ENCODE assay signal across 17 cellular contexts in genomic region chr16:31513126-31513525, GRCh38. TPM values are rescaled to one million over a fixed set of nuclear protein-coding genes. Genes with fewer than 3 reads are reported as not detected.
DNase-seq lines count a peak whose midpoint lies in the region; ATAC-seq and TF ChIP-seq lines count a peak whose summit lies in the region.
"Had no signal": no experiment of that assay in that cellular context is flagged by ENCODE, and none has a peak within 500 bp of the region (broad histone marks: within the 10 kb centered on the region; RNA-seq: fewer than 3 reads in every experiment).

No MANE protein-coding gene starts in this region.

- no peaks in the 10 kb centered on the region for H3F3A ChIP-seq in GM23338 (replicated peaks; ENCODE audit: low read depth)

- no peaks in the 10 kb centered on the region for H3K9me2 ChIP-seq in GM23338 (ENCODE audit: insufficient read depth)

- H3K4me1 Mint-ChIP-seq in chondrocyte (ENCODE audit: low read depth) = peaks cover 16% of the 10 kb centered on the region
- H3K4me1 Mint-ChIP-seq in GM23338 = peaks cover 26% of the 10 kb centered on the region; the same call in 2 of the 3 replicates

- H3K4me3 Mint-ChIP-seq in chondrocyte (ENCODE audit: unreplicated experiment) (no peak overlapping the region), GM23338 (no peak overlapping the region)
- H3K4me3 Mint-ChIP-seq: endodermal cell; stimulated activated naive CD8-positive, alpha-beta T cell treated with anti-CD3 and anti-CD28 coated beads, Interleukin-15, amount 100 ng/mL, for 72 hours had no signal

- H3K36me3 ChIP-seq in osteoblast (ENCODE audit: insufficient read depth, low read length) (no peaks in the 10 kb centered on the region), GM23338 (ENCODE audit: insufficient read depth) (no peaks in the 10 kb centered on the region; the same call in 1 of the 2 replicates)

- H3K79me2 ChIP-seq in osteoblast (ENCODE audit: insufficient read depth, low read length) (peaks cover 9% of the 10 kb centered on the region), GM23338 (replicated peaks; ENCODE audit: insufficient read depth) (no peaks in the 10 kb centered on the region)

- TF ChIP-seq CTCF in choroid plexus epithelial cell (conservative IDR thresholded peaks at IDR 0.05; ENCODE audit: low read depth, low read length) (no peak), osteoblast (IDR thresholded peaks at IDR 0.05; ENCODE audit: extremely low read depth, low read depth, low read length) (no peak), chondrocyte (IDR thresholded peaks at IDR 0.05) (no peak), GM23338 (conservative IDR thresholded peaks at IDR 0.05; ENCODE audit: low read depth in 2 of 2) (no peak)

- H3K9me3 Mint-ChIP-seq in chondrocyte (ENCODE audit: low read depth) (peaks cover 7% of the 10 kb centered on the region), GM23338 (peaks cover 22% of the 10 kb centered on the region)

- no peak overlapping the region for H2AFZ ChIP-seq in osteoblast (ENCODE audit: low read length)
- no peak overlapping the region for H2AFZ ChIP-seq in GM23338

- H3K27me3 ChIP-seq in osteoblast (ENCODE audit: insufficient read depth, low read length) = no peaks in the 10 kb centered on the region
- no peaks in the 10 kb centered on the region for H3K27me3 ChIP-seq in GM23338 (ENCODE audit: insufficient read depth)

- no peak for ATAC-seq in GM19395 (IDR thresholded peaks at IDR 0.05; ENCODE audit: unreplicated experiment)
- ATAC-seq in GM23338 = no peak
- ATAC-seq: right cardiac atrium; stimulated activated naive CD8-positive, alpha-beta T cell treated with anti-CD3 and anti-CD28 coated beads, Interleukin-15, amount 100 ng/mL, for 72 hours had no signal

- H3K27ac ChIP-seq in osteoblast (ENCODE audit: low read depth, low read length) = no peak overlapping the region
- no peak overlapping the region for H3K27ac ChIP-seq in GM23338 (ENCODE audit: low read depth)
- H3K27ac ChIP-seq: C4-2B had no signal

- H3K9me3 ChIP-seq in osteoblast (ENCODE audit: low read depth, low read length) = no peaks in the 10 kb centered on the region

- DNase-seq in GM04504 (ENCODE audit: low read depth) = peak; percentile 30
- DNase-seq in RPMI8226 = peak; percentile 57
- peak; percentile 55 for DNase-seq in choroid plexus epithelial cell (ENCODE audit: low read depth)
- peak; percentile 83 for DNase-seq in osteoblast (ENCODE audit: insufficient read length, low spot score, missing footprints)
- no peak for DNase-seq in CD1c-positive myeloid dendritic cell (ENCODE audit: extremely low spot score)
- DNase-seq in chondrocyte (ENCODE audit: low spot score) = no peak
- no peak for DNase-seq in GM23338 (ENCODE audit: low spot score)
- DNase-seq: activated CD4-positive, alpha-beta T cell treated with anti-CD3 and anti-CD28 coated beads, Interleukin-2, amount 50 U/mL, for 48 hours; endodermal cell; hippocampal formation; NCI-H2171; right cardiac atrium; stimulated activated naive CD8-positive, alpha-beta T cell treated with anti-CD3 and anti-CD28 coated beads, Interleukin-15, amount 100 ng/mL, for 72 hours had no signal

- H4K20me1 ChIP-seq in osteoblast (ENCODE audit: insufficient read depth, low read length) = no peaks in the 10 kb centered on the region
- no peaks in the 10 kb centered on the region for H4K20me1 ChIP-seq in GM23338 (replicated peaks; ENCODE audit: insufficient read depth)

- H3K4me3 ChIP-seq in choroid plexus epithelial cell (ENCODE audit: low read depth, low read length) (no peak overlapping the region), osteoblast (ENCODE audit: insufficient read depth, low read length) (no peak overlapping the region), GM23338 (no peak overlapping the region)

- H3K4me2 ChIP-seq in osteoblast (ENCODE audit: insufficient read depth, low read length) (peak overlapping the region; percentile 6), GM23338 (no peak overlapping the region)

- H3K27ac Mint-ChIP-seq in chondrocyte (ENCODE audit: unreplicated experiment) = no peak overlapping the region
- no peak overlapping the region for H3K27ac Mint-ChIP-seq in GM23338
- H3K27ac Mint-ChIP-seq: endodermal cell; nephron; stimulated activated naive CD8-positive, alpha-beta T cell treated with anti-CD3 and anti-CD28 coated beads, Interleukin-15, amount 100 ng/mL, for 72 hours had no signal

- H3K27me3 Mint-ChIP-seq in chondrocyte (ENCODE audit: low read depth) (peaks cover 17% of the 10 kb centered on the region), GM23338 (ENCODE audit: insufficient read depth, low read depth, poor library complexity) (peaks cover 2% of the 10 kb centered on the region)
- H3K27me3 Mint-ChIP-seq: stimulated activated naive CD8-positive, alpha-beta T cell treated with anti-CD3 and anti-CD28 coated beads, Interleukin-15, amount 100 ng/mL, for 72 hours had no signal

- H3K36me3 Mint-ChIP-seq in chondrocyte (ENCODE audit: low read depth) (no peaks in the 10 kb centered on the region), GM23338 (ENCODE audit: low read depth) (peaks cover 8% of the 10 kb centered on the region; the same call in 2 of the 3 replicates)
- H3K36me3 Mint-ChIP-seq: brain had no signal

- H3K4me1 ChIP-seq in osteoblast (ENCODE audit: insufficient read depth, low read length) = peaks cover 17% of the 10 kb centered on the region
- H3K4me1 ChIP-seq in GM23338 (ENCODE audit: insufficient read depth) = peaks cover 7% of the 10 kb centered on the region; the same call in 1 of the 2 replicates

TF ChIP-seq in GM23338, 12 proteins besides CTCF, POLR2A, EP300 and RAD21 (continues in another document):
- TF ChIP-seq ZNF114 (CRISPR knock-in tag; IDR thresholded peaks at IDR 0.05) = no peak
- TF ChIP-seq CREB1 (CRISPR knock-in tag; IDR thresholded peaks at IDR 0.05; ENCODE audit: low read depth) = no peak
- TF ChIP-seq EZH2phosphoT487 (IDR thresholded peaks at IDR 0.05; ENCODE audit: unreplicated experiment) = no peak
- no peak for TF ChIP-seq REST (IDR thresholded peaks at IDR 0.05; ENCODE audit: unreplicated experiment)
- TF ChIP-seq POLR2AphosphoS5 (IDR thresholded peaks at IDR 0.05; ENCODE audit: low read depth) = no peak
- TF ChIP-seq NANOG (IDR thresholded peaks at IDR 0.05; ENCODE audit: borderline replicate concordance) = no peak
- TF ChIP-seq JUNB (IDR thresholded peaks at IDR 0.05; ENCODE audit: unreplicated experiment) = no peak
- no peak for TF ChIP-seq ZNF331 (CRISPR knock-in tag; IDR thresholded peaks at IDR 0.05; ENCODE audit: low read depth)
- TF ChIP-seq EZH2 (IDR thresholded peaks at IDR 0.05; ENCODE audit: low read depth, unreplicated experiment) = no peak
- no peak for TF ChIP-seq ETS1 (IDR thresholded peaks at IDR 0.05)

RNA-seq across cellular contexts. Expression of gene RUSF1, which starts 4.9 kb away (rescaled TPM):
- total RNA-seq in osteoblast (48.5 and 53.0 TPM in 2 replicates), chondrocyte (52.7 to 67.5 TPM (median 58.3 TPM) in 3 replicates)
- total RNA-seq in GM23338 (2014; rRNA removed; shearing (Covaris generic)) = 26.5 and 36.1 TPM in 2 replicates
- polyA plus RNA-seq in GM23338 (2016; fragmentation: Nextera tagmentation; extraction: Ambion mirVana) = 8.4 and 8.9 TPM in 2 replicates

RNA-seq across cellular contexts. Expression of gene AHSP, which starts 14.6 kb away (rescaled TPM):
- total RNA-seq in osteoblast (not detected in 2 replicates), chondrocyte (not detected in 3 replicates)
- not detected in 2 replicates for total RNA-seq in GM23338 (2014; rRNA removed; shearing (Covaris generic))
- polyA plus RNA-seq in GM23338 (2016; fragmentation: Nextera tagmentation; extraction: Ambion mirVana) = 2.0 and 2.1 TPM in 2 replicates
- total RNA-seq: endodermal cell, right cardiac atrium had no signal
- polyA plus RNA-seq: right cardiac atrium had no signal

RNA-seq across cellular contexts. Expression of gene SLC5A2, which starts 30.2 kb away (rescaled TPM):
- total RNA-seq in osteoblast (not detected in 2 replicates), chondrocyte (not detected in 3 replicates)
- total RNA-seq in GM23338 (2014; rRNA removed; shearing (Covaris generic)) = 0.66 and 0.76 TPM in 2 replicates
- polyA plus RNA-seq in GM23338 (2016; fragmentation: Nextera tagmentation; extraction: Ambion mirVana) = 3.6 and 7.3 TPM in 2 replicates
- total RNA-seq: right cardiac atrium had no signal

RNA-seq across cellular contexts. Expression of gene TGFB1I1, which starts 41.2 kb away (rescaled TPM):
- total RNA-seq in osteoblast (60.1 and 70.4 TPM in 2 replicates), chondrocyte (124 to 224 TPM (median 221 TPM) in 3 replicates)
- 4.1 and 4.2 TPM in 2 replicates for total RNA-seq in GM23338 (2014; rRNA removed; shearing (Covaris generic))
- 3.7 and 4.2 TPM in 2 replicates for polyA plus RNA-seq in GM23338 (2016; fragmentation: Nextera tagmentation; extraction: Ambion mirVana)

RNA-seq across cellular contexts. Expression of gene ARMC5, which starts 53.8 kb away (rescaled TPM):
- total RNA-seq in osteoblast (10.6 and 12.7 TPM in 2 replicates), chondrocyte (12.2 to 13.2 TPM (median 12.4 TPM) in 3 replicates)
- 10.2 and 11.3 TPM in 2 replicates for total RNA-seq in GM23338 (2014; rRNA removed; shearing (Covaris generic))
- polyA plus RNA-seq in GM23338 (2016; fragmentation: Nextera tagmentation; extraction: Ambion mirVana) = 5.9 and 7.5 TPM in 2 replicates

Comparison
In these comparisons a context has a peak if more than half of its experiments do, and no peak if none do; other contexts are left out.
1. DNase-seq: peak in GM04504 (single experiment), RPMI8226 (single experiment), choroid plexus epithelial cell (single experiment) and osteoblast (single experiment); none in CD1c-positive myeloid dendritic cell (single experiment), chondrocyte (single experiment) and GM23338 (single experiment).